ENCODE assay signal across 33 cellular contexts in the genomic region with DNA sequence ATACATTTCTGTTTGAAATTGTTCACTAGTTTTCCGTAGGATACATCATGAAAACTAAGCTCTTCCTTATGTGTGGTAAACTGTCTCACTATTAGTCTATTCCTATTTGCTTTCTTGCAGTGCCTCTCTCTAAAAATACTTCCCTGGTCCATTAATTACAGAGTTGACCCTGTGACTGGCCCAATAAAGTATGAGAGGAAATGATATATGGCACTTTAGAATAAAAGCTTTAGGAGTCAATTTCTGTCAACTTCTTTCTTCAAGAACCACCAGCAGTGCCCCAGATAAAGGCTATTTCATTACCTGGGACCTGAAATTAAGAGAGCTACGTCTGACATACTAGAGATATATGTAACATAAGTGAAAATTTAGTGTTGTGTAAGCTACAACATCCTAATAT.
DNase-seq lines count a peak whose midpoint lies in the region; TF ChIP-seq lines count a peak whose summit lies in the region.
"Had no signal": no experiment of that assay in that cellular context is flagged by ENCODE, and none has a peak within 500 bp of the region (broad histone marks: within the 10 kb centered on the region; RNA-seq: fewer than 3 reads in every experiment).

No MANE protein-coding gene starts in this region.

- no peaks in the 10 kb centered on the region for H3K4me1 ChIP-seq in Karpas-422 (ENCODE audit: low read length)
- H3K4me1 ChIP-seq: A549; BE2C; BLaER1; BLaER1 treated with 17β-estradiol and CSF1 and Interleukin-3, amounts not matched to agents 10 nM and 100 nM; Caco-2 had no signal

- 0 out of 2 replicates have a peak, but pooled peaks cover 3% of the 10 kb centered on the region for H3K36me3 ChIP-seq in Karpas-422 (ENCODE audit: insufficient read depth, low read length)
- H3K36me3 ChIP-seq in SU-DHL-6 (ENCODE audit: low read length), result no peaks in the 10 kb centered on the region
- no peaks in the 10 kb centered on the region for H3K36me3 ChIP-seq in MG63
- H3K36me3 ChIP-seq: BE2C; BLaER1; BLaER1 treated with 17β-estradiol and CSF1 and Interleukin-3, amounts not matched to agents 10 nM and 100 nM had no signal

- H3K9me3 ChIP-seq in Karpas-422 (ENCODE audit: low read length) (peaks cover 28% of the 10 kb centered on the region), SU-DHL-6 (ENCODE audit: insufficient read depth, low read length) (peaks cover 19% of the 10 kb centered on the region; the same call in 1 of the 2 replicates), MG63 (no peaks in the 10 kb centered on the region; the same call in 1 of the 2 replicates)
- H3K9me3 ChIP-seq: A549 had no signal

- H3K9me2 ChIP-seq in Karpas-422 (replicated peaks; ENCODE audit: insufficient read depth, low read length), result no peaks in the 10 kb centered on the region
- no peaks in the 10 kb centered on the region for H3K9me2 ChIP-seq in SU-DHL-6 (replicated peaks; ENCODE audit: insufficient read depth, low read length)

- H3K27me3 ChIP-seq in Karpas-422 (ENCODE audit: low read length), result no peaks in the 10 kb centered on the region
- no peaks in the 10 kb centered on the region for H3K27me3 ChIP-seq in SU-DHL-6 (ENCODE audit: low read length)
- H3K27me3 ChIP-seq in MG63, result no peaks in the 10 kb centered on the region
- H3K27me3 ChIP-seq: BE2C; BLaER1; BLaER1 treated with 17β-estradiol and CSF1 and Interleukin-3, amounts not matched to agents 10 nM and 100 nM had no signal

- H3K4me2 ChIP-seq in Karpas-422 (ENCODE audit: low read depth, low read length, poor library complexity, severe bottlenecking), result no peak overlapping the region
- H3K4me2 ChIP-seq in SU-DHL-6 (ENCODE audit: low read depth, low read length, poor library complexity, severe bottlenecking), result no peak overlapping the region
- H3K4me2 ChIP-seq: A549; BLaER1; BLaER1 treated with 17β-estradiol and CSF1 and Interleukin-3, amounts not matched to agents 10 nM and 100 nM had no signal

- TF ChIP-seq CTCF in SU-DHL-6 (IDR thresholded peaks at IDR 0.05; ENCODE audit: insufficient read depth, low read length, poor library complexity, severe bottlenecking), result no peak

- DNase-seq in HEK293T (ENCODE audit: extremely low spot score), result no peak
- no peak for DNase-seq in Karpas-422
- peak; percentile 50 for DNase-seq in left kidney (ENCODE audit: low read depth, low spot score)
- no peak for DNase-seq in HuH-7.5 (ENCODE audit: low spot score)
- no peak for DNase-seq in midbrain (lab: John Stamatoyannopoulos, UW)
- DNase-seq in superior temporal gyrus (ENCODE audit: extremely low spot score), result no peak
- DNase-seq in MG63, result no peak
- DNase-seq: 8988T; ACHN; AML-193; BE2C; C1 segment of cervical spinal cord; Caco-2; Calu3; CD4-positive, alpha-beta memory T cell; CD4-positive, alpha-beta T cell; CD4-positive, CD25-positive, alpha-beta regulatory T cell; CD8-positive, alpha-beta memory T cell; CD8-positive, alpha-beta T cell; COR-L47; DMS 273 treated with DMSO at 0.1 percent for 48 hours; DMS153; DMS53; DMS79; DMS79 treated with DMSO at 0.1 percent for 48 hours; DND-41; EL had no signal

- H3K4me3 ChIP-seq in Karpas-422 (ENCODE audit: low read length) (no peak overlapping the region), SU-DHL-6 (ENCODE audit: insufficient read depth, low read length, poor library complexity, severe bottlenecking) (no peak overlapping the region), MG63 (no peak overlapping the region)
- H3K4me3 ChIP-seq: A549; BLaER1; BLaER1 treated with 17β-estradiol and CSF1 and Interleukin-3, amounts not matched to agents 10 nM and 100 nM had no signal

- H2AFZ ChIP-seq in Karpas-422 (ENCODE audit: low read length) (peak overlapping the region; percentile 38; the same call in 1 of the 2 replicates), SU-DHL-6 (ENCODE audit: low read depth, low read length, severe bottlenecking) (peak overlapping the region; percentile 18)

- CTCF ChIA-PET in HEK293T (lab: Yijun Ruan, JAX), result no interaction called here

- H3K27ac ChIP-seq in Karpas-422 (ENCODE audit: low read length), result no peak overlapping the region
- H3K27ac ChIP-seq in SU-DHL-6 (ENCODE audit: low read depth, low read length), result no peak overlapping the region
- H3K27ac ChIP-seq: 22Rv1; A549; BLaER1; BLaER1 treated with 17β-estradiol and CSF1 and Interleukin-3, amounts not matched to agents 10 nM and 100 nM; C4-2B had no signal

- H4K20me1 ChIP-seq in Karpas-422 (ENCODE audit: insufficient read depth, low read depth, low read length) (no peaks in the 10 kb centered on the region), SU-DHL-6 (ENCODE audit: low read depth, low read length) (no peaks in the 10 kb centered on the region)
- H4K20me1 ChIP-seq: BLaER1; BLaER1 treated with 17β-estradiol and CSF1 and Interleukin-3, amounts not matched to agents 10 nM and 100 nM had no signal

- H3K9ac ChIP-seq in Karpas-422 (ENCODE audit: low read length) (no peak overlapping the region), SU-DHL-6 (ENCODE audit: low read length) (no peak overlapping the region)
- H3K9ac ChIP-seq: BLaER1; BLaER1 treated with 17β-estradiol and CSF1 and Interleukin-3, amounts not matched to agents 10 nM and 100 nM had no signal

- no peaks in the 10 kb centered on the region for H3K79me2 ChIP-seq in Karpas-422 (ENCODE audit: low read length)
- H3K79me2 ChIP-seq in SU-DHL-6 (ENCODE audit: insufficient read depth, low read length), result no peaks in the 10 kb centered on the region

- POLR2A ChIA-PET in HEK293T (lab: Yijun Ruan, JAX), result no interaction called here

- no peaks in the 10 kb centered on the region for H3F3A ChIP-seq in SU-DHL-6 (ENCODE audit: insufficient read depth)

TF ChIP-seq in HEK293T, 16 proteins besides CTCF, POLR2A, EP300 and RAD21:
- TF ChIP-seq, protein P1, sequence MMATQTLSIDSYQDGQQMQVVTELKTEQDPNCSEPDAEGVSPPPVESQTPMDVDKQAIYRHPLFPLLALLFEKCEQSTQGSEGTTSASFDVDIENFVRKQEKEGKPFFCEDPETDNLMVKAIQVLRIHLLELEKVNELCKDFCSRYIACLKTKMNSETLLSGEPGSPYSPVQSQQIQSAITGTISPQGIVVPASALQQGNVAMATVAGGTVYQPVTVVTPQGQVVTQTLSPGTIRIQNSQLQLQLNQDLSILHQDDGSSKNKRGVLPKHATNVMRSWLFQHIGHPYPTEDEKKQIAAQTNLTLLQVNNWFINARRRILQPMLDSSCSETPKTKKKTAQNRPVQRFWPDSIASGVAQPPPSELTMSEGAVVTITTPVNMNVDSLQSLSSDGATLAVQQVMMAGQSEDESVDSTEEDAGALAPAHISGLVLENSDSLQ (IDR thresholded peaks at IDR 0.05), result peak; percentile 85
- no peak for TF ChIP-seq LEF1 (IDR thresholded peaks at IDR 0.05; ENCODE audit: borderline replicate concordance)
